1 cellular context compared by ENCODE assay signal in genomic region chr16:20803192-20803560, GRCh38.
TF ChIP-seq lines count a peak whose summit lies in the region.

No MANE protein-coding gene starts in this region.

TF ChIP-seq in endothelial cell of umbilical vein, 7 proteins besides CTCF, POLR2A, EP300 and RAD21:
- no peak for TF ChIP-seq POLR2AphosphoS5 (IDR thresholded peaks at IDR 0.05; ENCODE audit: insufficient read depth, low read depth, low read length)
- peak; percentile 43 for TF ChIP-seq JUN (IDR thresholded peaks at IDR 0.05; ENCODE audit: borderline replicate concordance, insufficient read depth, insufficient read length, low read depth)
- TF ChIP-seq FOS (IDR thresholded peaks at IDR 0.05; ENCODE audit: borderline replicate concordance, insufficient read depth, low read length) = peak; percentile 69
- no peak for TF ChIP-seq GATA2 (IDR thresholded peaks at IDR 0.05; ENCODE audit: insufficient read depth, insufficient read length, low read depth, low read length)
- TF ChIP-seq, protein P1, sequence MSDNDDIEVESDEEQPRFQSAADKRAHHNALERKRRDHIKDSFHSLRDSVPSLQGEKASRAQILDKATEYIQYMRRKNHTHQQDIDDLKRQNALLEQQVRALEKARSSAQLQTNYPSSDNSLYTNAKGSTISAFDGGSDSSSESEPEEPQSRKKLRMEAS (IDR thresholded peaks at IDR 0.05; ENCODE audit: insufficient read depth, insufficient read length) = no peak
- no peak for TF ChIP-seq MYC (IDR thresholded peaks at IDR 0.05; ENCODE audit: low read depth, low read length)
- no peak for TF ChIP-seq EZH2 (IDR thresholded peaks at IDR 0.05; ENCODE audit: borderline replicate concordance, low read depth, low read length, severe bottlenecking)
